Comparison of ENCODE assay signal across 1 cellular context in genomic region chr12:56010112-56010570, GRCh38.
TF ChIP-seq lines count a peak whose summit lies in the region.

No MANE protein-coding gene starts in this region.

TF ChIP-seq in K562, 482 proteins besides CTCF, POLR2A, EP300 and RAD21 (continued from another document and continues in another):
- TF ChIP-seq, protein P1, sequence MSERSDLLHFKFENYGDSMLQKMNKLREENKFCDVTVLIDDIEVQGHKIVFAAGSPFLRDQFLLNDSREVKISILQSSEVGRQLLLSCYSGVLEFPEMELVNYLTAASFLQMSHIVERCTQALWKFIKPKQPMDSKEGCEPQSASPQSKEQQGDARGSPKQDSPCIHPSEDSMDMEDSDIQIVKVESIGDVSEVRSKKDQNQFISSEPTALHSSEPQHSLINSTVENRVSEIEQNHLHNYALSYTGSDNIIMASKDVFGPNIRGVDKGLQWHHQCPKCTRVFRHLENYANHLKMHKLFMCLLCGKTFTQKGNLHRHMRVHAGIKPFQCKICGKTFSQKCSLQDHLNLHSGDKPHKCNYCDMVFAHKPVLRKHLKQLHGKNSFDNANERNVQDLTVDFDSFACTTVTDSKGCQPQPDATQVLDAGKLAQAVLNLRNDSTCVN (CRISPR knock-in tag; IDR thresholded peaks at IDR 0.05) = no peak
- no peak for TF ChIP-seq ZKSCAN1 (IDR thresholded peaks at IDR 0.05; ENCODE audit: low read depth, low read length)
- TF ChIP-seq SAP30 (IDR thresholded peaks at IDR 0.05; ENCODE audit: borderline replicate concordance, insufficient read depth, low read depth, low read length, poor library complexity, severe bottlenecking) = no peak
- TF ChIP-seq KDM1A (IDR thresholded peaks at IDR 0.05) = peak; percentile 75 to 85
- no peak for TF ChIP-seq RBM17 (IDR thresholded peaks at IDR 0.05; ENCODE audit: borderline replicate concordance, low read depth, low read length)
- no peak for TF ChIP-seq NEUROD1 (IDR thresholded peaks at IDR 0.05; ENCODE audit: borderline replicate concordance, low read depth, low read length, partially characterized antibody)
- TF ChIP-seq TARDBP (IDR thresholded peaks at IDR 0.05) = no peak
- no peak for TF ChIP-seq AFF4 (CRISPR knock-in tag; IDR thresholded peaks at IDR 0.05)
- no peak for TF ChIP-seq ZNF23 (CRISPR knock-in tag; IDR thresholded peaks at IDR 0.05)
- TF ChIP-seq C11orf30 (IDR thresholded peaks at IDR 0.05; ENCODE audit: low read depth) = no peak
- TF ChIP-seq HNRNPH1 (optimal IDR thresholded peaks at IDR 0.05; ENCODE audit: low read depth, low read length) = no peak
- no peak for TF ChIP-seq RFX5 (IDR thresholded peaks at IDR 0.05; ENCODE audit: low read depth, low read length)
- no peak for TF ChIP-seq MYBL2 (IDR thresholded peaks at IDR 0.05; ENCODE audit: low read depth)
- no peak for TF ChIP-seq MYBL2 (CRISPR knock-in tag; IDR thresholded peaks at IDR 0.05; ENCODE audit: borderline replicate concordance)
- TF ChIP-seq MAFK (IDR thresholded peaks at IDR 0.05; ENCODE audit: low read length) = no peak
- no peak for TF ChIP-seq CREB3 (tag; conservative IDR thresholded peaks at IDR 0.05; ENCODE audit: low read depth)
- no peak for TF ChIP-seq RUNX1 (IDR thresholded peaks at IDR 0.05; ENCODE audit: low read depth)
- TF ChIP-seq ARHGAP35 (IDR thresholded peaks at IDR 0.05; ENCODE audit: partially characterized antibody) = no peak
- TF ChIP-seq MITF (IDR thresholded peaks at IDR 0.05) = no peak
- no peak for TF ChIP-seq ZMIZ1 (IDR thresholded peaks at IDR 0.05; ENCODE audit: low read depth in 2 of 2, low read length in 2 of 2)
- TF ChIP-seq MECOM (CRISPR knock-in tag; IDR thresholded peaks at IDR 0.05) = 0 out of 2 replicates have a peak, but pooled peaks have one; percentile 6
- TF ChIP-seq ZZZ3 (IDR thresholded peaks at IDR 0.05) = no peak
- no peak for TF ChIP-seq CC2D1A (IDR thresholded peaks at IDR 0.05)
- TF ChIP-seq PHF21A (IDR thresholded peaks at IDR 0.05; ENCODE audit: borderline replicate concordance, low read depth) = no peak
- TF ChIP-seq, protein P2, sequence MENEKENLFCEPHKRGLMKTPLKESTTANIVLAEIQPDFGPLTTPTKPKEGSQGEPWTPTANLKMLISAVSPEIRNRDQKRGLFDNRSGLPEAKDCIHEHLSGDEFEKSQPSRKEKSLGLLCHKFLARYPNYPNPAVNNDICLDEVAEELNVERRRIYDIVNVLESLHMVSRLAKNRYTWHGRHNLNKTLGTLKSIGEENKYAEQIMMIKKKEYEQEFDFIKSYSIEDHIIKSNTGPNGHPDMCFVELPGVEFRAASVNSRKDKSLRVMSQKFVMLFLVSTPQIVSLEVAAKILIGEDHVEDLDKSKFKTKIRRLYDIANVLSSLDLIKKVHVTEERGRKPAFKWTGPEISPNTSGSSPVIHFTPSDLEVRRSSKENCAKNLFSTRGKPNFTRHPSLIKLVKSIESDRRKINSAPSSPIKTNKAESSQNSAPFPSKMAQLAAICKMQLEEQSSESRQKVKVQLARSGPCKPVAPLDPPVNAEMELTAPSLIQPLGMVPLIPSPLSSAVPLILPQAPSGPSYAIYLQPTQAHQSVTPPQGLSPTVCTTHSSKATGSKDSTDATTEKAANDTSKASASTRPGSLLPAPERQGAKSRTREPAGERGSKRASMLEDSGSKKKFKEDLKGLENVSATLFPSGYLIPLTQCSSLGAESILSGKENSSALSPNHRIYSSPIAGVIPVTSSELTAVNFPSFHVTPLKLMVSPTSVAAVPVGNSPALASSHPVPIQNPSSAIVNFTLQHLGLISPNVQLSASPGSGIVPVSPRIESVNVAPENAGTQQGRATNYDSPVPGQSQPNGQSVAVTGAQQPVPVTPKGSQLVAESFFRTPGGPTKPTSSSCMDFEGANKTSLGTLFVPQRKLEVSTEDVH (IDR thresholded peaks at IDR 0.05; ENCODE audit: low read depth, partially characterized antibody) = no peak
- TF ChIP-seq PCBP2 (IDR thresholded peaks at IDR 0.05; ENCODE audit: low read depth, low read length, poor library complexity, severe bottlenecking) = no peak
- 0 out of 2 replicates have a peak, but pooled peaks have one; percentile 41 for TF ChIP-seq TEAD2 (tag; IDR thresholded peaks at IDR 0.05)
- no peak for TF ChIP-seq KLF6 (CRISPR knock-in tag; IDR thresholded peaks at IDR 0.05; ENCODE audit: borderline replicate concordance)
- peak; percentile 92 for TF ChIP-seq HDAC2 (IDR thresholded peaks at IDR 0.05)
- TF ChIP-seq HDAC3 (IDR thresholded peaks at IDR 0.05; ENCODE audit: borderline replicate concordance, partially characterized antibody) = no peak
- no peak for TF ChIP-seq BACH1 (tag; IDR thresholded peaks at IDR 0.05)
- no peak for TF ChIP-seq DIDO1 (tag; IDR thresholded peaks at IDR 0.05; ENCODE audit: low read depth)
- TF ChIP-seq, protein P3, sequence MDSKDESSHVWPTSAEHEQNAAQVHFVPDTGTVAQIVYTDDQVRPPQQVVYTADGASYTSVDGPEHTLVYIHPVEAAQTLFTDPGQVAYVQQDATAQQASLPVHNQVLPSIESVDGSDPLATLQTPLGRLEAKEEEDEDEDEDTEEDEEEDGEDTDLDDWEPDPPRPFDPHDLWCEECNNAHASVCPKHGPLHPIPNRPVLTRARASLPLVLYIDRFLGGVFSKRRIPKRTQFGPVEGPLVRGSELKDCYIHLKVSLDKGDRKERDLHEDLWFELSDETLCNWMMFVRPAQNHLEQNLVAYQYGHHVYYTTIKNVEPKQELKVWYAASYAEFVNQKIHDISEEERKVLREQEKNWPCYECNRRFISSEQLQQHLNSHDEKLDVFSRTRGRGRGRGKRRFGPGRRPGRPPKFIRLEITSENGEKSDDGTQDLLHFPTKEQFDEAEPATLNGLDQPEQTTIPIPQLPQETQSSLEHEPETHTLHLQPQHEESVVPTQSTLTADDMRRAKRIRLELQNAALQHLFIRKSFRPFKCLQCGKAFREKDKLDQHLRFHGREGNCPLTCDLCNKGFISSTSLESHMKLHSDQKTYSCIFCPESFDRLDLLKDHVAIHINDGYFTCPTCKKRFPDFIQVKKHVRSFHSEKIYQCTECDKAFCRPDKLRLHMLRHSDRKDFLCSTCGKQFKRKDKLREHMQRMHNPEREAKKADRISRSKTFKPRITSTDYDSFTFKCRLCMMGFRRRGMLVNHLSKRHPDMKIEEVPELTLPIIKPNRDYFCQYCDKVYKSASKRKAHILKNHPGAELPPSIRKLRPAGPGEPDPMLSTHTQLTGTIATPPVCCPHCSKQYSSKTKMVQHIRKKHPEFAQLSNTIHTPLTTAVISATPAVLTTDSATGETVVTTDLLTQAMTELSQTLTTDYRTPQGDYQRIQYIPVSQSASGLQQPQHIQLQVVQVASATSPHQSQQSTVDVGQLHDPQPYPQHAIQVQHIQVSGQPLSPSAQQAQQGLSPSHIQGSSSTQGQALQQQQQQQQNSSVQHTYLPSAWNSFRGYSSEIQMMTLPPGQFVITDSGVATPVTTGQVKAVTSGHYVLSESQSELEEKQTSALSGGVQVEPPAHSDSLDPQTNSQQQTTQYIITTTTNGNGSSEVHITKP (IDR thresholded peaks at IDR 0.05; ENCODE audit: partially characterized antibody) = no peak
- no peak for TF ChIP-seq ZNF311 (CRISPR knock-in tag; IDR thresholded peaks at IDR 0.05)
- TF ChIP-seq, protein P4, sequence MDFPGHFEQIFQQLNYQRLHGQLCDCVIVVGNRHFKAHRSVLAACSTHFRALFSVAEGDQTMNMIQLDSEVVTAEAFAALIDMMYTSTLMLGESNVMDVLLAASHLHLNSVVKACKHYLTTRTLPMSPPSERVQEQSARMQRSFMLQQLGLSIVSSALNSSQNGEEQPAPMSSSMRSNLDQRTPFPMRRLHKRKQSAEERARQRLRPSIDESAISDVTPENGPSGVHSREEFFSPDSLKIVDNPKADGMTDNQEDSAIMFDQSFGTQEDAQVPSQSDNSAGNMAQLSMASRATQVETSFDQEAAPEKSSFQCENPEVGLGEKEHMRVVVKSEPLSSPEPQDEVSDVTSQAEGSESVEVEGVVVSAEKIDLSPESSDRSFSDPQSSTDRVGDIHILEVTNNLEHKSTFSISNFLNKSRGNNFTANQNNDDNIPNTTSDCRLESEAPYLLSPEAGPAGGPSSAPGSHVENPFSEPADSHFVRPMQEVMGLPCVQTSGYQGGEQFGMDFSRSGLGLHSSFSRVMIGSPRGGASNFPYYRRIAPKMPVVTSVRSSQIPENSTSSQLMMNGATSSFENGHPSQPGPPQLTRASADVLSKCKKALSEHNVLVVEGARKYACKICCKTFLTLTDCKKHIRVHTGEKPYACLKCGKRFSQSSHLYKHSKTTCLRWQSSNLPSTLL (IDR thresholded peaks at IDR 0.05) = no peak
- TF ChIP-seq TCF7L2 (IDR thresholded peaks at IDR 0.05; ENCODE audit: low read depth, low read length) = no peak
- no peak for TF ChIP-seq GATA2 (CRISPR knock-in tag; IDR thresholded peaks at IDR 0.05)
- no peak for TF ChIP-seq HEY1 (CRISPR knock-in tag; IDR thresholded peaks at IDR 0.05; ENCODE audit: borderline replicate concordance)
- peak; percentile 58 for TF ChIP-seq TCF3 (CRISPR knock-in tag; IDR thresholded peaks at IDR 0.05)
- peak; percentile 47; the same call in 1 of the 2 replicates for TF ChIP-seq JUN (IDR thresholded peaks at IDR 0.05; ENCODE audit: borderline replicate concordance, low read depth, low read length)
- no peak for TF ChIP-seq JUN (CRISPR knock-in tag; IDR thresholded peaks at IDR 0.05; ENCODE audit: borderline replicate concordance)
- TF ChIP-seq CBX3 (IDR thresholded peaks at IDR 0.05; ENCODE audit: borderline replicate concordance in 1 of 2, low read length in 2 of 2) = no peak
- TF ChIP-seq FOXK1 (CRISPR knock-in tag; IDR thresholded peaks at IDR 0.05; ENCODE audit: borderline replicate concordance) = no peak
- peak; percentile 56; the same call in 1 of the 2 replicates for TF ChIP-seq DMBX1 (CRISPR knock-in tag; IDR thresholded peaks at IDR 0.05; ENCODE audit: borderline replicate concordance)
- no peak for TF ChIP-seq CREB1 (IDR thresholded peaks at IDR 0.05)
- TF ChIP-seq CREB1 (CRISPR knock-in tag; IDR thresholded peaks at IDR 0.05) = no peak
- no peak; the same call in 1 of the 2 replicates for TF ChIP-seq NBN (IDR thresholded peaks at IDR 0.05; ENCODE audit: low read depth)
